Comparison of ENCODE assay signal across 20 cellular contexts in the genomic region with DNA sequence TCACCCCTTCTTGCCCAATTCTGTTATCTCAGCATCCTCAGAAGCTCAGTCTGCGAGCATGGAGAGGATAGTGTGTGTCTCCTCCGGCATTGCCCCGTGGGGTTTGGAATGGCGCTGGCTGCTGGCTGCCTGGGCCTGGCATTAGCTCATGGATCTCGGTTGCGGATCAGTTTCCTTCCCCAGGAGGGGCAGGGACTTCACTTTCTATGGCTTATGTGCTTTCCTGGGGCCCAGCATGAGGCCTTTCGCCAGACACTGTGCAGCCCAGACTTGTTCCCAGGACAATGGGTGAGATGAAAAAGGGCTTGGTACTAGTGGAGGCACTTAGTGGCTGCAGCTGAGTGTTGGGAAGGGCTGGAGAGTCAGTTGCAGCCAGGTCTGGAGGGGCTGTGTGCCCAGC.
DNase-seq lines count a peak whose midpoint lies in the region; ATAC-seq and TF ChIP-seq lines count a peak whose summit lies in the region.
"Had no signal": no experiment of that assay in that cellular context is flagged by ENCODE, and none has a peak within 500 bp of the region (broad histone marks: within the 10 kb centered on the region; RNA-seq: fewer than 3 reads in every experiment).

No MANE protein-coding gene starts in this region.

- TF ChIP-seq CTCF in right atrium auricular region (IDR thresholded peaks at IDR 0.05): no peak
- TF ChIP-seq CTCF in RWPE1 (conservative IDR thresholded peaks at IDR 0.05; ENCODE audit: low read depth): no peak
- TF ChIP-seq CTCF in lower lobe of right lung (IDR thresholded peaks at IDR 0.05): no peak
- TF ChIP-seq CTCF in vagina (IDR thresholded peaks at IDR 0.05): no peak

- H3K27ac Mint-ChIP-seq in activated T-helper 2 cell treated with anti-CD3 and anti-CD28 coated beads, Interferon-gamma antibody, Interleukin-2, Interleukin-4, amounts not matched to agents 10 μg/mL and 5 μg/mL and 100 μg/mL, durations not matched to agents 14 hours and 24 hours and 36 hours: no peak overlapping the region
- H3K27ac Mint-ChIP-seq: activated naive CD8-positive, alpha-beta T cell treated with anti-CD3 and anti-CD28 coated beads, Interleukin-2, amount 50 U/mL, for 24 hours; T-helper 1 cell treated with Interleukin-12 subunit alpha and Interleukin-12 subunit beta and Interleukin-4 antibody, amounts not matched to agents 30 μg/mL and 1 μg/mL, for 36 hours had no signal

- ATAC-seq in Right ventricle myocardium inferior (no peak), lower lobe of right lung (no peak)
- ATAC-seq: activated naive CD8-positive, alpha-beta T cell treated with anti-CD3 and anti-CD28 coated beads, Interleukin-2, amount 50 U/mL, for 24 hours had no signal

- H3K27me3 ChIP-seq in right atrium auricular region (no peaks in the 10 kb centered on the region), lower lobe of right lung (ENCODE audit: low read depth) (peaks cover under 1% of the 10 kb centered on the region), vagina (no peaks in the 10 kb centered on the region)
- H3K27me3 ChIP-seq in effector memory CD4-positive, alpha-beta T cell (replicated peaks; ENCODE audit: control insufficient read depth, insufficient read depth, low read length, poor library complexity, severe bottlenecking): no peaks in the 10 kb centered on the region
- H3K27me3 ChIP-seq: ovary had no signal

- H3K4me1 Mint-ChIP-seq in activated T-helper 2 cell treated with anti-CD3 and anti-CD28 coated beads, Interferon-gamma antibody, Interleukin-2, Interleukin-4, amounts not matched to agents 10 μg/mL and 5 μg/mL and 100 μg/mL, durations not matched to agents 14 hours and 24 hours and 36 hours (ENCODE audit: low read depth): no peaks in the 10 kb centered on the region
- H3K4me1 Mint-ChIP-seq: activated naive CD8-positive, alpha-beta T cell treated with anti-CD3 and anti-CD28 coated beads, Interleukin-2, amount 50 U/mL, for 24 hours had no signal

- peaks cover 0 to 20% of the 10 kb centered on the region in 2 donors for H3K4me1 ChIP-seq in right atrium auricular region
- H3K4me1 ChIP-seq in lower lobe of right lung: no peaks in the 10 kb centered on the region
- H3K4me1 ChIP-seq in vagina: peaks cover 15% of the 10 kb centered on the region
- no peaks in the 10 kb centered on the region for H3K4me1 ChIP-seq in effector memory CD4-positive, alpha-beta T cell (ENCODE audit: control insufficient read depth, insufficient read depth, low read length, poor library complexity, severe bottlenecking)

- intact Hi-C loops in Right ventricle myocardium inferior (cut with DNase I): no loop called here
- intact Hi-C loops in lower lobe of right lung (cut with DNase I): no loop called here
- intact Hi-C loops in activated T-helper 2 cell treated with anti-CD3 and anti-CD28 coated beads, Interferon-gamma antibody, Interleukin-2, Interleukin-4, amounts not matched to agents 10 μg/mL and 5 μg/mL and 100 μg/mL, durations not matched to agents 14 hours and 24 hours and 36 hours (cut with micrococcal nuclease): no loop called here
- intact Hi-C loops in vagina (cut with DNase I): no loop called here

- H3K4me3 ChIP-seq in right atrium auricular region (no peak overlapping the region), lower lobe of right lung (no peak overlapping the region), vagina (no peak overlapping the region)
- H3K4me3 ChIP-seq in effector memory CD4-positive, alpha-beta T cell (ENCODE audit: insufficient read depth, low read depth, low read length, poor library complexity, severe bottlenecking): no peak overlapping the region
- H3K4me3 ChIP-seq: hepatocyte, lung, ovary had no signal

- H3K36me3 Mint-ChIP-seq in activated T-helper 2 cell treated with anti-CD3 and anti-CD28 coated beads, Interferon-gamma antibody, Interleukin-2, Interleukin-4, amounts not matched to agents 10 μg/mL and 5 μg/mL and 100 μg/mL, durations not matched to agents 14 hours and 24 hours and 36 hours (ENCODE audit: low read depth): no peaks in the 10 kb centered on the region

- H3K9me3 ChIP-seq in right atrium auricular region (no peaks in the 10 kb centered on the region), lower lobe of right lung (no peaks in the 10 kb centered on the region), vagina (no peaks in the 10 kb centered on the region)
- no peaks in the 10 kb centered on the region for H3K9me3 ChIP-seq in effector memory CD4-positive, alpha-beta T cell (ENCODE audit: control insufficient read depth, low read length)
- H3K9me3 ChIP-seq: ovary had no signal

- CTCF ChIA-PET in RWPE1 (lab: Yijun Ruan, JAX): no interaction called here

- H3K27ac ChIP-seq in right atrium auricular region (no peak overlapping the region), RWPE1 (peak overlapping the region; percentile 45), lower lobe of right lung (no peak overlapping the region), vagina (no peak overlapping the region)
- no peak overlapping the region for H3K27ac ChIP-seq in effector memory CD4-positive, alpha-beta T cell (ENCODE audit: insufficient read depth, low read length, poor library complexity, severe bottlenecking)
- H3K27ac ChIP-seq: hepatocyte, ovary had no signal

- DNase-seq in Right ventricle myocardium inferior (ENCODE audit: missing footprints): peak; percentile 50
- DNase-seq in right atrium auricular region (ENCODE audit: low spot score): no peak
- DNase-seq in RWPE1 (ENCODE audit: low spot score): no peak
- DNase-seq in lower lobe of right lung: peak; percentile 32
- no peak for DNase-seq in activated T-helper 2 cell treated with anti-CD3 and anti-CD28 coated beads, Interferon-gamma antibody, Interleukin-2, Interleukin-4, amounts not matched to agents 10 μg/mL and 5 μg/mL and 100 μg/mL, durations not matched to agents 14 hours and 24 hours and 36 hours (ENCODE audit: low spot score)
- no peak for DNase-seq in vagina (ENCODE audit: extremely low spot score in 2 of 2)
- no peak for DNase-seq in HPDE6-E6E7 (ENCODE audit: extremely low spot score)
- no peak for DNase-seq in effector memory CD4-positive, alpha-beta T cell
- DNase-seq: activated CD4-positive, alpha-beta T cell treated with anti-CD3 and anti-CD28 coated beads, Interleukin-2, amount 50 U/mL, for 1 hour; activated CD8-positive, alpha-beta memory T cell treated with anti-CD3 and anti-CD28 coated beads, Interleukin-2, amount 50 U/mL, for 4 hours; activated effector memory CD4-positive, alpha-beta T cell treated with Interleukin-2 at 50 U/mL for 16 hours; activated naive CD8-positive, alpha-beta T cell treated with anti-CD3 and anti-CD28 coated beads, Interleukin-2, amount 50 U/mL, for 24 hours; GDM1; islet precursor cell; NCI-H526 treated with DMSO at 0.1 percent for 48 hours; SHP77 treated with DMSO at 0.1 percent for 48 hours had no signal

- no peaks in the 10 kb centered on the region for H3K27me3 Mint-ChIP-seq in activated T-helper 2 cell treated with anti-CD3 and anti-CD28 coated beads, Interferon-gamma antibody, Interleukin-2, Interleukin-4, amounts not matched to agents 10 μg/mL and 5 μg/mL and 100 μg/mL, durations not matched to agents 14 hours and 24 hours and 36 hours (ENCODE audit: low read depth)

- POLR2A ChIA-PET in RWPE1 (lab: Yijun Ruan, JAX; ENCODE audit: low non-redundant PET): no interaction called here

- H3K36me3 ChIP-seq in right atrium auricular region (no peaks in the 10 kb centered on the region), lower lobe of right lung (no peaks in the 10 kb centered on the region), vagina (no peaks in the 10 kb centered on the region)
- no peaks in the 10 kb centered on the region for H3K36me3 ChIP-seq in effector memory CD4-positive, alpha-beta T cell (ENCODE audit: control insufficient read depth, insufficient read depth, low read length)
- H3K36me3 ChIP-seq: ovary had no signal

- H3K4me3 Mint-ChIP-seq in activated T-helper 2 cell treated with anti-CD3 and anti-CD28 coated beads, Interferon-gamma antibody, Interleukin-2, Interleukin-4, amounts not matched to agents 10 μg/mL and 5 μg/mL and 100 μg/mL, durations not matched to agents 14 hours and 24 hours and 36 hours (ENCODE audit: low read depth): no peak overlapping the region
- H3K4me3 Mint-ChIP-seq: activated naive CD8-positive, alpha-beta T cell treated with anti-CD3 and anti-CD28 coated beads, Interleukin-2, amount 50 U/mL, for 24 hours; T-helper 1 cell treated with Interleukin-12 subunit alpha and Interleukin-12 subunit beta and Interleukin-4 antibody, amounts not matched to agents 30 μg/mL and 1 μg/mL, for 36 hours had no signal

- no peak for TF ChIP-seq POLR2A in vagina (IDR thresholded peaks at IDR 0.05)

- H3K9me3 Mint-ChIP-seq in activated T-helper 2 cell treated with anti-CD3 and anti-CD28 coated beads, Interferon-gamma antibody, Interleukin-2, Interleukin-4, amounts not matched to agents 10 μg/mL and 5 μg/mL and 100 μg/mL, durations not matched to agents 14 hours and 24 hours and 36 hours: no peaks in the 10 kb centered on the region
- H3K9me3 Mint-ChIP-seq: activated naive CD8-positive, alpha-beta T cell treated with anti-CD3 and anti-CD28 coated beads, Interleukin-2, amount 50 U/mL, for 24 hours; T-helper 1 cell treated with Interleukin-12 subunit alpha and Interleukin-12 subunit beta and Interleukin-4 antibody, amounts not matched to agents 30 μg/mL and 1 μg/mL, for 36 hours had no signal

Comparison
In these comparisons a context has a peak if more than half of its experiments do, and no peak if none do; other contexts are left out.
1. DNase-seq: peak in Right ventricle myocardium inferior (single experiment) and lower lobe of right lung (single experiment); none in right atrium auricular region (single experiment), RWPE1 (single experiment), activated T-helper 2 cell treated with anti-CD3 and anti-CD28 coated beads, Interferon-gamma antibody, Interleukin-2, Interleukin-4, amounts not matched to agents 10 μg/mL and 5 μg/mL and 100 μg/mL, durations not matched to agents 14 hours and 24 hours and 36 hours (single experiment), vagina (0 of 2), HPDE6-E6E7 (single experiment) and effector memory CD4-positive, alpha-beta T cell (0 of 3).